In genomic region chr2:21043744-21044532, GRCh38 we compare ENCODE assay signal across 1 cellular context.
TF ChIP-seq lines count a peak whose summit lies in the region.

A gene with protein sequence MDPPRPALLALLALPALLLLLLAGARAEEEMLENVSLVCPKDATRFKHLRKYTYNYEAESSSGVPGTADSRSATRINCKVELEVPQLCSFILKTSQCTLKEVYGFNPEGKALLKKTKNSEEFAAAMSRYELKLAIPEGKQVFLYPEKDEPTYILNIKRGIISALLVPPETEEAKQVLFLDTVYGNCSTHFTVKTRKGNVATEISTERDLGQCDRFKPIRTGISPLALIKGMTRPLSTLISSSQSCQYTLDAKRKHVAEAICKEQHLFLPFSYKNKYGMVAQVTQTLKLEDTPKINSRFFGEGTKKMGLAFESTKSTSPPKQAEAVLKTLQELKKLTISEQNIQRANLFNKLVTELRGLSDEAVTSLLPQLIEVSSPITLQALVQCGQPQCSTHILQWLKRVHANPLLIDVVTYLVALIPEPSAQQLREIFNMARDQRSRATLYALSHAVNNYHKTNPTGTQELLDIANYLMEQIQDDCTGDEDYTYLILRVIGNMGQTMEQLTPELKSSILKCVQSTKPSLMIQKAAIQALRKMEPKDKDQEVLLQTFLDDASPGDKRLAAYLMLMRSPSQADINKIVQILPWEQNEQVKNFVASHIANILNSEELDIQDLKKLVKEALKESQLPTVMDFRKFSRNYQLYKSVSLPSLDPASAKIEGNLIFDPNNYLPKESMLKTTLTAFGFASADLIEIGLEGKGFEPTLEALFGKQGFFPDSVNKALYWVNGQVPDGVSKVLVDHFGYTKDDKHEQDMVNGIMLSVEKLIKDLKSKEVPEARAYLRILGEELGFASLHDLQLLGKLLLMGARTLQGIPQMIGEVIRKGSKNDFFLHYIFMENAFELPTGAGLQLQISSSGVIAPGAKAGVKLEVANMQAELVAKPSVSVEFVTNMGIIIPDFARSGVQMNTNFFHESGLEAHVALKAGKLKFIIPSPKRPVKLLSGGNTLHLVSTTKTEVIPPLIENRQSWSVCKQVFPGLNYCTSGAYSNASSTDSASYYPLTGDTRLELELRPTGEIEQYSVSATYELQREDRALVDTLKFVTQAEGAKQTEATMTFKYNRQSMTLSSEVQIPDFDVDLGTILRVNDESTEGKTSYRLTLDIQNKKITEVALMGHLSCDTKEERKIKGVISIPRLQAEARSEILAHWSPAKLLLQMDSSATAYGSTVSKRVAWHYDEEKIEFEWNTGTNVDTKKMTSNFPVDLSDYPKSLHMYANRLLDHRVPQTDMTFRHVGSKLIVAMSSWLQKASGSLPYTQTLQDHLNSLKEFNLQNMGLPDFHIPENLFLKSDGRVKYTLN (N-terminal part only) (minus strand): TSS chr2:21044073. CDS start chr2:21043945, 128 bp downstream.

TF ChIP-seq in HepG2, 621 proteins besides CTCF, POLR2A, EP300 and RAD21 (continued from another document and continues in another):
- TF ChIP-seq ZNF776 (CRISPR knock-in tag; IDR thresholded peaks at IDR 0.05) (no peak; the same call in 1 of the 2 replicates), MTF2 (CRISPR knock-in tag; IDR thresholded peaks at IDR 0.05; ENCODE audit: borderline replicate concordance) (peak; percentile 44; the same call in 1 of the 2 replicates), TFDP2 (CRISPR knock-in tag; IDR thresholded peaks at IDR 0.05) (peak; percentile 94), HMGXB4 (CRISPR knock-in tag; IDR thresholded peaks at IDR 0.05; ENCODE audit: borderline replicate concordance in 1 of 2, low read depth in 1 of 2) (peak; percentile 66 to 74; a peak in 2 of 4 replicates), KMT2A (CRISPR knock-in tag; IDR thresholded peaks at IDR 0.05) (peak; percentile 74), CAMTA2 (CRISPR knock-in tag; IDR thresholded peaks at IDR 0.05; ENCODE audit: borderline replicate concordance) (no peak; the same call in 1 of the 2 replicates), ZNF281 (CRISPR knock-in tag; IDR thresholded peaks at IDR 0.05; ENCODE audit: borderline replicate concordance) (peak; percentile 85), SOX5 (CRISPR knock-in tag; IDR thresholded peaks at IDR 0.05; ENCODE audit: borderline replicate concordance) (peak; percentile 90), NR2F2 (IDR thresholded peaks at IDR 0.05; ENCODE audit: borderline replicate concordance, low read depth) (peak; percentile 91), RFX3 (CRISPR knock-in tag; IDR thresholded peaks at IDR 0.05) (0 out of 2 replicates have a peak, but pooled peaks have one; percentile 29), SALL1 (CRISPR knock-in tag; IDR thresholded peaks at IDR 0.05) (peak; percentile 98), ZC3H4 (CRISPR knock-in tag; IDR thresholded peaks at IDR 0.05; ENCODE audit: borderline replicate concordance) (peak; percentile 82; the same call in 1 of the 2 replicates), NFIC (IDR thresholded peaks at IDR 0.05; ENCODE audit: low read length) (peak; percentile 81; the same call in 1 of the 2 replicates), SUZ12 (IDR thresholded peaks at IDR 0.05; ENCODE audit: low read depth, low read length) (0 out of 2 replicates have a peak, but pooled peaks have one; percentile 10), ZNF124 (CRISPR knock-in tag; IDR thresholded peaks at IDR 0.05) (peak; percentile 98), RCOR2 (CRISPR knock-in tag; IDR thresholded peaks at IDR 0.05) (peak; percentile 83), SYNCRIP (IDR thresholded peaks at IDR 0.05; ENCODE audit: insufficient read depth, low read depth, low read length) (no peak), ZNF496 (CRISPR knock-in tag; IDR thresholded peaks at IDR 0.05; ENCODE audit: insufficient replicate concordance) (peak; percentile 11), SKI (IDR thresholded peaks at IDR 0.05; ENCODE audit: partially characterized antibody) (peak; percentile 85), NFE2L1 (CRISPR knock-in tag; IDR thresholded peaks at IDR 0.05; ENCODE audit: borderline replicate concordance) (no peak), SAP130 (CRISPR knock-in tag; IDR thresholded peaks at IDR 0.05; ENCODE audit: low read depth) (peak; percentile 95), ZNF839 (CRISPR knock-in tag; IDR thresholded peaks at IDR 0.05; ENCODE audit: borderline replicate concordance) (peak; percentile 91; the same call in 1 of the 2 replicates), CBX2 (IDR thresholded peaks at IDR 0.05; ENCODE audit: low read depth, low read length) (no peak), CBX2 (CRISPR knock-in tag; IDR thresholded peaks at IDR 0.05; ENCODE audit: low read depth) (peak; percentile 91; the same call in 1 of the 2 replicates), ZNF768 (CRISPR knock-in tag; IDR thresholded peaks at IDR 0.05) (peak; percentile 82; the same call in 1 of the 2 replicates), HNRNPH1 (optimal IDR thresholded peaks at IDR 0.05; ENCODE audit: low read depth, low read length) (no peak), TBX3 (IDR thresholded peaks at IDR 0.05; ENCODE audit: borderline replicate concordance) (peak; percentile 60; the same call in 1 of the 2 replicates), IRX3 (CRISPR knock-in tag; IDR thresholded peaks at IDR 0.05; ENCODE audit: borderline replicate concordance, low read depth) (peak; percentile 97)
- TF ChIP-seq, protein P1, sequence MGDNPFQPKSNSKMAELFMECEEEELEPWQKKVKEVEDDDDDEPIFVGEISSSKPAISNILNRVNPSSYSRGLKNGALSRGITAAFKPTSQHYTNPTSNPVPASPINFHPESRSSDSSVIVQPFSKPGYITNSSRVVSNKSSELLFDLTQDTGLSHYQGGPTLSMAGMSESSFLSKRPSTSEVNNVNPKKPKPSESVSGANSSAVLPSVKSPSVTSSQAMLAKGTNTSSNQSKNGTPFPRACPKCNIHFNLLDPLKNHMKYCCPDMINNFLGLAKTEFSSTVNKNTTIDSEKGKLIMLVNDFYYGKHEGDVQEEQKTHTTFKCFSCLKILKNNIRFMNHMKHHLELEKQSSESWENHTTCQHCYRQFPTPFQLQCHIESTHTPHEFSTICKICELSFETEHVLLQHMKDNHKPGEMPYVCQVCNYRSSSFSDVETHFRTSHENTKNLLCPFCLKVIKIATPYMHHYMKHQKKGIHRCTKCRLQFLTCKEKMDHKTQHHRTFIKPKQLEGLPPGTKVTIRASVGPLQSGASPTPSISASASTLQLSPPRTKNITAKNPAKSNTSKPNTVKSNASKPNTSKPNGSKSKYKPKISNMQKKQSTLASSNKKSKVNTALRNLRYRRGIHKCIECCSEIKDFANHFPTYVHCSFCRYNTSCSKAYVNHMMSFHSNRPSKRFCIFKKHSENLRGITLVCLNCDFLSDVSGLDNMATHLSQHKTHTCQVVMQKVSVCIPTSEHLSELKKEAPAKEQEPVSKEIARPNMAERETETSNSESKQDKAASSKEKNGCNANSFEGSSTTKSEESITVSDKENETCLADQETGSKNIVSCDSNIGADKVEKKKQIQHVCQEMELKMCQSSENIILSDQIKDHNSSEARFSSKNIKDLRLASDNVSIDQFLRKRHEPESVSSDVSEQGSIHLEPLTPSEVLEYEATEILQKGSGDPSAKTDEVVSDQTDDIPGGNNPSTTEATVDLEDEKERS (CRISPR knock-in tag; IDR thresholded peaks at IDR 0.05): peak; percentile 83
- TF ChIP-seq, protein P2, sequence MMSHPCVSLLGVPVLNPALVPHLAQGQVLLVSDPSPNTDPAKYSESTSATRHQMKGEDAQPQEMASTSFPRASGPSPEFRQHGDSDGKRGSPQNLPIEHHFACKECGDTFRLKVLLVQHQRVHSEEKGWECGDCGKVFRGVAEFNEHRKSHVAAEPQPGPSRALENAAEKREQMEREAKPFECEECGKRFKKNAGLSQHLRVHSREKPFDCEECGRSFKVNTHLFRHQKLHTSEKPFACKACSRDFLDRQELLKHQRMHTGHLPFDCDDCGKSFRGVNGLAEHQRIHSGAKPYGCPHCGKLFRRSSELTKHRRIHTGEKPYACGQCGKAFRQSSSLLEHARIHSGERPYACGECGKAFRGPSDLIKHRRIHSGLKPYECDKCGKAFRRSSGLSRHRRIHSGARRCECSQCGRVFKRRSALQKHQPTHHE (CRISPR knock-in tag; IDR thresholded peaks at IDR 0.05; ENCODE audit: borderline replicate concordance): no peak
- TF ChIP-seq, protein P3, sequence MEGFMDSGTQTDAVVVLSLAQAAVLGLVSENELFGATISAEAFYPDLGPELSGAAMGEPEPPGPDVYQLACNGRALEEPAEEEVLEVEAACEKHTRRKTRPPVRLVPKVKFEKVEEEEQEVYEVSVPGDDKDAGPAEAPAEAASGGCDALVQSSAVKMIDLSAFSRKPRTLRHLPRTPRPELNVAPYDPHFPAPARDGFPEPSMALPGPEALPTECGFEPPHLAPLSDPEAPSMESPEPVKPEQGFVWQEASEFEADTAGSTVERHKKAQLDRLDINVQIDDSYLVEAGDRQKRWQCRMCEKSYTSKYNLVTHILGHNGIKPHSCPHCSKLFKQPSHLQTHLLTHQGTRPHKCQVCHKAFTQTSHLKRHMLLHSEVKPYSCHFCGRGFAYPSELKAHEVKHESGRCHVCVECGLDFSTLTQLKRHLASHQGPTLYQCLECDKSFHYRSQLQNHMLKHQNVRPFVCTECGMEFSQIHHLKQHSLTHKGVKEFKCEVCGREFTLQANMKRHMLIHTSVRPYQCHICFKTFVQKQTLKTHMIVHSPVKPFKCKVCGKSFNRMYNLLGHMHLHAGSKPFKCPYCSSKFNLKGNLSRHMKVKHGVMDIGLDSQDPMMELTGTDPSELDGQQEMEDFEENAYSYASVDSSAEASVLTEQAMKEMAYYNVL (CRISPR knock-in tag; IDR thresholded peaks at IDR 0.05; ENCODE audit: borderline replicate concordance): peak; percentile 85; the same call in 1 of the 2 replicates
- TF ChIP-seq, protein P4, sequence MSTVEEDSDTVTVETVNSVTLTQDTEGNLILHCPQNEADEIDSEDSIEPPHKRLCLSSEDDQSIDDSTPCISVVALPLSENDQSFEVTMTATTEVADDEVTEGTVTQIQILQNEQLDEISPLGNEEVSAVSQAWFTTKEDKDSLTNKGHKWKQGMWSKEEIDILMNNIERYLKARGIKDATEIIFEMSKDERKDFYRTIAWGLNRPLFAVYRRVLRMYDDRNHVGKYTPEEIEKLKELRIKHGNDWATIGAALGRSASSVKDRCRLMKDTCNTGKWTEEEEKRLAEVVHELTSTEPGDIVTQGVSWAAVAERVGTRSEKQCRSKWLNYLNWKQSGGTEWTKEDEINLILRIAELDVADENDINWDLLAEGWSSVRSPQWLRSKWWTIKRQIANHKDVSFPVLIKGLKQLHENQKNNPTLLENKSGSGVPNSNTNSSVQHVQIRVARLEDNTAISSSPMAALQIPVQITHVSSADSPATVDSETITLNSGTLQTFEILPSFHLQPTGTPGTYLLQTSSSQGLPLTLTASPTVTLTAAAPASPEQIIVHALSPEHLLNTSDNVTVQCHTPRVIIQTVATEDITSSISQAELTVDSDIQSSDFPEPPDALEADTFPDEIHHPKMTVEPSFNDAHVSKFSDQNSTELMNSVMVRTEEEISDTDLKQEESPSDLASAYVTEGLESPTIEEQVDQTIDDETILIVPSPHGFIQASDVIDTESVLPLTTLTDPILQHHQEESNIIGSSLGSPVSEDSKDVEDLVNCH (CRISPR knock-in tag; IDR thresholded peaks at IDR 0.05): no peak
